8 cellular contexts compared by ENCODE assay signal in the genomic region with DNA sequence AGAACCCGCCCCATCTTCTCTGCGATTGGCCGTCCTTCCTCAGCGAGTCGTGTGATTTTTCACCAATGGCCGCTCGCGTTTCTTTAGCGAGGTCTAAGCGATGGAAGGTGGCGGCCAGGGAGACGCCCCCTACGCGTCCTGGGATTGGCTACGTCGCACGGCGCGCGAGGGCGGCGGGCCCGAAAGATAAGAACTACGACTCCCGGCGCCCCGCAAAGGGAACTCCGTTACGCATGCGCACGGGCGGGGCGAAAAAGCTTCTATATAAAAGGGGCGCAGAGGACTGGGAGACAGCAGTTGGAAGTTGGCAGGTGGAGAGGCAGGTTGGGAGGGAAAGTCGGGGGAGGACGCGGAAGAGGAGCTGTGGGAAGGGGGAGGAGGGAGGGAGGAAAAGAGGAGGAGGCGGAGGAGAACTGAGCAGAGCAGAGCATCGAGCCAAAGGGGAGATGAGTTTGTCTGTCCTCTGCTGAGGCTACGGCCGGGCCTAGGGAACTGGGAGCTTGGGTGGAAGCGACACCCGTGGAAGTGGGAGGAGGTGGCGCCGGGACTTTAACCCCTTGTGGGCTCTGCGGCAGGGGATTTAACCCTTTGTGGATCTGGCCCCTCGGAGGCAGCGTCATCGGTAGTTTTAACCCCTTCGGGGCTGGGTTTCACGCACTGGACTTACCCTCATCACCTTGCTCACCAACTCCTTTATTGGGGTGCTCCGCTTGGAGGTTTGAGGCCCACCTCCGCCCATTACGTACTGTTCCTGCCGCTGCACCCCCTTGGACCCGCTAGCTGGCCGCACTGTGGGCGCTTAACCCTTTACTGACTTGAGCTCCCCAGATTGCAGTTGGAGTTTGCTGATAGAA. TPM values are rescaled to one million over a fixed set of nuclear protein-coding genes. Genes with fewer than 3 reads are reported as not detected.
DNase-seq lines count a peak whose midpoint lies in the region; ATAC-seq and TF ChIP-seq lines count a peak whose summit lies in the region.

A gene with protein sequence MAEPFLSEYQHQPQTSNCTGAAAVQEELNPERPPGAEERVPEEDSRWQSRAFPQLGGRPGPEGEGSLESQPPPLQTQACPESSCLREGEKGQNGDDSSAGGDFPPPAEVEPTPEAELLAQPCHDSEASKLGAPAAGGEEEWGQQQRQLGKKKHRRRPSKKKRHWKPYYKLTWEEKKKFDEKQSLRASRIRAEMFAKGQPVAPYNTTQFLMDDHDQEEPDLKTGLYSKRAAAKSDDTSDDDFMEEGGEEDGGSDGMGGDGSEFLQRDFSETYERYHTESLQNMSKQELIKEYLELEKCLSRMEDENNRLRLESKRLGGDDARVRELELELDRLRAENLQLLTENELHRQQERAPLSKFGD (plus strand): TSS at position 293 of the 854 bp plus-strand sequence. CDS start 716 bp downstream, outside the sequence.

- H3K79me2 ChIP-seq in PC-3 (ENCODE audit: low read length), result peaks cover 57% of the 10 kb centered on the region

- peak within 1 kb of the TSS; percentile 90 for H3K27ac ChIP-seq in PC-3 (ENCODE audit: low read length)

- TF ChIP-seq EP300 in Ishikawa (IDR thresholded peaks at IDR 0.05; ENCODE audit: borderline replicate concordance), result 0 out of 2 replicates have a peak, but pooled peaks have one; percentile 32

- intact Hi-C loops in PC-3 (cut with micrococcal nuclease), result loop anchor here (1.0 kb wide), 3 partner anchors 13 to 50 kb away; a partner anchor contains a TSS

- TSS peak; percentile 73 for BruUV-seq in PC-3 (replicated peaks; lab: Mats Ljungman, UMichigan)

- H3K4me1 ChIP-seq in PC-3 (ENCODE audit: insufficient read depth, low read length) (peaks cover 27% of the 10 kb centered on the region), mononuclear cell (ENCODE audit: insufficient read depth, low read length) (peaks cover 71% of the 10 kb centered on the region)

- H3K27me3 ChIP-seq in PC-3 (ENCODE audit: low read length) (no peaks in the 10 kb centered on the region), mononuclear cell (ENCODE audit: insufficient read depth, low read length) (no peaks in the 10 kb centered on the region)

- POLR2A ChIA-PET in PC-3 (lab: Charles Lee; ENCODE audit: unreplicated experiment), result interaction anchor here (0.5 to 4.2 kb wide), 20 partner anchors 10 to 441 kb away, joined by 3 to 77 read pairs (median 10); a partner anchor contains a TSS

- no peaks in the 10 kb centered on the region for H3K9me2 ChIP-seq in PC-3 (replicated peaks; ENCODE audit: low read length)

- DNase-seq in DMS 273 treated with DMSO at 0.1 percent for 48 hours (lab: John Stamatoyannopoulos, UW) (peak; percentile 100), PC-3 (peak; percentile 100), activated T-cell treated with anti-CD3 and anti-CD28 coated beads for 48 hours (ENCODE audit: low read depth) (peak; percentile 98), epithelial cell of esophagus (ENCODE audit: low read depth) (peak; percentile 100)
- peak; percentile 96 to 99 for DNase-seq in stimulated activated CD8-positive, alpha-beta memory T cell treated with anti-CD3 and anti-CD28 coated beads, Interleukin-4, amount 100 ng/mL, for 1 hour (ENCODE audit: low read depth in 2 of 2, low spot score in 1 of 2)

- ATAC-seq in GM21576 (IDR thresholded peaks at IDR 0.05; ENCODE audit: unreplicated experiment) (peak; percentile 65), PC-3 (peak; percentile 72)

- peaks cover 34% of the 10 kb centered on the region for H4K20me1 ChIP-seq in PC-3 (ENCODE audit: low read length)

- peak within 1 kb of the TSS; percentile 92 for H2AFZ ChIP-seq in PC-3 (ENCODE audit: low read length)

- peak within 1 kb of the TSS; percentile 95 for H3K9ac ChIP-seq in PC-3 (ENCODE audit: low read length)

- no peaks in the 10 kb centered on the region for H3K9me3 ChIP-seq in PC-3 (ENCODE audit: low read length)
- no peaks in the 10 kb centered on the region for H3K9me3 ChIP-seq in mononuclear cell (ENCODE audit: low read depth, low read length)

- H3K36me3 ChIP-seq in PC-3 (ENCODE audit: low read depth, low read length), result 0 out of 2 replicates have a peak, but pooled peaks cover 4% of the 10 kb centered on the region

- H3F3A ChIP-seq in PC-3 (ENCODE audit: low read length, unreplicated experiment), result peaks cover 8% of the 10 kb centered on the region

- no peak for TF ChIP-seq RAD21 in Ishikawa (IDR thresholded peaks at IDR 0.05; ENCODE audit: low read depth)

- TF ChIP-seq CTCF in PC-3 (conservative IDR thresholded peaks at IDR 0.05; ENCODE audit: low read depth, low read length), result no peak
- no peak for TF ChIP-seq CTCF in epithelial cell of esophagus (IDR thresholded peaks at IDR 0.05; ENCODE audit: insufficient read depth, low read depth, low read length, missing control alignments)

- H3K4me2 ChIP-seq in PC-3 (ENCODE audit: low read length), result peak within 1 kb of the TSS; percentile 92

- peak within 1 kb of the TSS; percentile 91 for H3K4me3 ChIP-seq in PC-3 (ENCODE audit: low read length)
- peak within 1 kb of the TSS; percentile 91 for H3K4me3 ChIP-seq in epithelial cell of esophagus (ENCODE audit: low read length)
- peak within 1 kb of the TSS; percentile 96 for H3K4me3 ChIP-seq in mononuclear cell (ENCODE audit: low read length)

- CTCF ChIA-PET in PC-3 (lab: Charles Lee), result interaction anchor here (0.6 to 5.3 kb wide), 11 partner anchors 10 to 163 kb away, joined by 3 to 153 read pairs (median 6); a partner anchor contains a TSS

TF ChIP-seq in Ishikawa, 13 proteins besides CTCF, POLR2A, EP300 and RAD21:
- TF ChIP-seq, protein P1, sequence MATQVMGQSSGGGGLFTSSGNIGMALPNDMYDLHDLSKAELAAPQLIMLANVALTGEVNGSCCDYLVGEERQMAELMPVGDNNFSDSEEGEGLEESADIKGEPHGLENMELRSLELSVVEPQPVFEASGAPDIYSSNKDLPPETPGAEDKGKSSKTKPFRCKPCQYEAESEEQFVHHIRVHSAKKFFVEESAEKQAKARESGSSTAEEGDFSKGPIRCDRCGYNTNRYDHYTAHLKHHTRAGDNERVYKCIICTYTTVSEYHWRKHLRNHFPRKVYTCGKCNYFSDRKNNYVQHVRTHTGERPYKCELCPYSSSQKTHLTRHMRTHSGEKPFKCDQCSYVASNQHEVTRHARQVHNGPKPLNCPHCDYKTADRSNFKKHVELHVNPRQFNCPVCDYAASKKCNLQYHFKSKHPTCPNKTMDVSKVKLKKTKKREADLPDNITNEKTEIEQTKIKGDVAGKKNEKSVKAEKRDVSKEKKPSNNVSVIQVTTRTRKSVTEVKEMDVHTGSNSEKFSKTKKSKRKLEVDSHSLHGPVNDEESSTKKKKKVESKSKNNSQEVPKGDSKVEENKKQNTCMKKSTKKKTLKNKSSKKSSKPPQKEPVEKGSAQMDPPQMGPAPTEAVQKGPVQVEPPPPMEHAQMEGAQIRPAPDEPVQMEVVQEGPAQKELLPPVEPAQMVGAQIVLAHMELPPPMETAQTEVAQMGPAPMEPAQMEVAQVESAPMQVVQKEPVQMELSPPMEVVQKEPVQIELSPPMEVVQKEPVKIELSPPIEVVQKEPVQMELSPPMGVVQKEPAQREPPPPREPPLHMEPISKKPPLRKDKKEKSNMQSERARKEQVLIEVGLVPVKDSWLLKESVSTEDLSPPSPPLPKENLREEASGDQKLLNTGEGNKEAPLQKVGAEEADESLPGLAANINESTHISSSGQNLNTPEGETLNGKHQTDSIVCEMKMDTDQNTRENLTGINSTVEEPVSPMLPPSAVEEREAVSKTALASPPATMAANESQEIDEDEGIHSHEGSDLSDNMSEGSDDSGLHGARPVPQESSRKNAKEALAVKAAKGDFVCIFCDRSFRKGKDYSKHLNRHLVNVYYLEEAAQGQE (IDR thresholded peaks at IDR 0.05; ENCODE audit: low read depth), result no peak
- TF ChIP-seq, protein P2, sequence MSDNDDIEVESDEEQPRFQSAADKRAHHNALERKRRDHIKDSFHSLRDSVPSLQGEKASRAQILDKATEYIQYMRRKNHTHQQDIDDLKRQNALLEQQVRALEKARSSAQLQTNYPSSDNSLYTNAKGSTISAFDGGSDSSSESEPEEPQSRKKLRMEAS (IDR thresholded peaks at IDR 0.05), result peak; percentile 52
- TF ChIP-seq YY1 (IDR thresholded peaks at IDR 0.05; ENCODE audit: low read depth), result peak; percentile 65
- peak; percentile 43; the same call in 1 of the 2 replicates for TF ChIP-seq TCF12 (IDR thresholded peaks at IDR 0.05; ENCODE audit: low read depth)
- TF ChIP-seq EGR1 (IDR thresholded peaks at IDR 0.05), result peak; percentile 45; the same call in 1 of the 2 replicates
- TF ChIP-seq TAF1 (IDR thresholded peaks at IDR 0.05; ENCODE audit: low read depth), result peak; percentile 96
- TF ChIP-seq, protein P3, sequence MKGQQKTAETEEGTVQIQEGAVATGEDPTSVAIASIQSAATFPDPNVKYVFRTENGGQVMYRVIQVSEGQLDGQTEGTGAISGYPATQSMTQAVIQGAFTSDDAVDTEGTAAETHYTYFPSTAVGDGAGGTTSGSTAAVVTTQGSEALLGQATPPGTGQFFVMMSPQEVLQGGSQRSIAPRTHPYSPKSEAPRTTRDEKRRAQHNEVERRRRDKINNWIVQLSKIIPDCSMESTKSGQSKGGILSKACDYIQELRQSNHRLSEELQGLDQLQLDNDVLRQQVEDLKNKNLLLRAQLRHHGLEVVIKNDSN (IDR thresholded peaks at IDR 0.05), result no peak
- TF ChIP-seq FOXM1 (IDR thresholded peaks at IDR 0.05; ENCODE audit: borderline replicate concordance, low read depth), result no peak
- peak; percentile 11; the same call in 1 of the 2 replicates for TF ChIP-seq CREB1 (IDR thresholded peaks at IDR 0.05; ENCODE audit: low read depth)
- no peak; the same call in 1 of the 2 replicates for TF ChIP-seq ZBTB7A (IDR thresholded peaks at IDR 0.05; ENCODE audit: low read depth)
- no peak for TF ChIP-seq CEBPB (IDR thresholded peaks at IDR 0.05)
- no peak; the same call in 1 of the 2 replicates for TF ChIP-seq NFIC (IDR thresholded peaks at IDR 0.05)
- peak; percentile 34 for TF ChIP-seq TEAD4 (IDR thresholded peaks at IDR 0.05)

RNA-seq across cellular contexts. Expression of the gene that starts here (rescaled TPM):
- total RNA-seq in PC-3 (2014; rRNA removed) (47.3 and 59.0 TPM in 2 replicates), mononuclear cell (17.9 TPM)

Comparison
In these comparisons a context has a peak if more than half of its experiments do, and no peak if none do; other contexts are left out.
1. Peak in every context shown above with its lines: DNase-seq, ATAC-seq, H3K4me3 ChIP-seq and H3K27ac ChIP-seq.